Comparison of ENCODE assay signal across 26 cellular contexts in genomic region chr9:114124138-114124537, GRCh38. TPM values are rescaled to one million over a fixed set of nuclear protein-coding genes. Genes with fewer than 3 reads are reported as not detected.
A peak's percentile ranks its signal among the peaks of the same experiment; 100 is the strongest.
DNase-seq lines count a peak whose midpoint lies in the region; ATAC-seq, FAIRE-seq and TF ChIP-seq lines count a peak whose summit lies in the region.
"Had no signal": no experiment of that assay in that cellular context is flagged by ENCODE, and none has a peak within 500 bp of the region (broad histone marks: within the 10 kb centered on the region; RNA-seq: fewer than 3 reads in every experiment).

No MANE protein-coding gene starts in this region.

- no peak overlapping the region for H3K14ac ChIP-seq in neuronal stem cell (ENCODE audit: low read length)

- peak overlapping the region; percentile 43 for H3K27ac Mint-ChIP-seq in CD8-positive, alpha-beta T cell
- H3K27ac Mint-ChIP-seq: H9 had no signal

- H3K27me3 ChIP-seq in CD8-positive, alpha-beta T cell (ENCODE audit: insufficient read depth, low read length): no peaks in the 10 kb centered on the region
- peaks cover 0 to 21% (median 0%) of the 10 kb centered on the region in 3 experiments for H3K27me3 ChIP-seq in neuronal stem cell (ENCODE audit: control insufficient read depth in 3 of 3, insufficient read depth in 3 of 3, low read depth in 1 of 3, low read length in 3 of 3)

- no peak for ATAC-seq in CD8-positive, alpha-beta T cell
- no peak for ATAC-seq in GM18907 (IDR thresholded peaks at IDR 0.05; ENCODE audit: unreplicated experiment)
- ATAC-seq: A549, Panc1 had no signal

- H3K9me3 ChIP-seq in CD8-positive, alpha-beta T cell (ENCODE audit: low read length): no peaks in the 10 kb centered on the region
- no peaks in the 10 kb centered on the region for H3K9me3 ChIP-seq in HEK293 (ENCODE audit: control insufficient read depth, insufficient read depth, low read depth, low read length)
- peaks cover 0 to 8% of the 10 kb centered on the region in 2 donors for H3K9me3 ChIP-seq in kidney (ENCODE audit: control insufficient read depth in 1 of 2, low read length in 2 of 2)
- H3K9me3 ChIP-seq in neuronal stem cell (replicated peaks in 1 of 2; ENCODE audit: control insufficient read depth in 2 of 2, insufficient read depth in 1 of 2, low read depth in 1 of 2, low read length in 2 of 2): peaks cover 0 to 3% of the 10 kb centered on the region in 2 donors
- H3K9me3 ChIP-seq: BE2C, SJCRH30 had no signal

- H3K4me1 Mint-ChIP-seq in CD8-positive, alpha-beta T cell (ENCODE audit: low read depth): no peaks in the 10 kb centered on the region

- H3K4me3 ChIP-seq in CD8-positive, alpha-beta T cell (ENCODE audit: low read depth, low read length): no peak overlapping the region
- no peak overlapping the region for H3K4me3 ChIP-seq in HEK293 (ENCODE audit: low read depth, low read length)
- no peak overlapping the region for H3K4me3 ChIP-seq in kidney (ENCODE audit: low read length in 2 of 2)
- no peak overlapping the region for H3K4me3 ChIP-seq in neuronal stem cell (ENCODE audit: low read length in 2 of 2)
- H3K4me3 ChIP-seq: A549, GM23248, SJCRH30 had no signal

- H3K4me2 ChIP-seq in neuronal stem cell (ENCODE audit: insufficient read depth, low read length, poor library complexity, severe bottlenecking): no peak overlapping the region
- H3K4me2 ChIP-seq: A549 had no signal

- no peak for TF ChIP-seq CTCF in CD8-positive, alpha-beta T cell (IDR thresholded peaks at IDR 0.05)
- TF ChIP-seq CTCF in HEK293 (tag by site-specific recombination; IDR thresholded peaks at IDR 0.05) (no peak), kidney (IDR thresholded peaks at IDR 0.05; ENCODE audit: borderline replicate concordance, extremely low read depth, insufficient read depth) (no peak)

- no peak overlapping the region for H4K8ac ChIP-seq in neuronal stem cell (ENCODE audit: low read depth, low read length)

- no peak overlapping the region for H2AK5ac ChIP-seq in neuronal stem cell (ENCODE audit: low read depth, low read length)

- intact Hi-C loops in CD8-positive, alpha-beta T cell (cut with DNase I, micrococcal nuclease): no loop called here
- intact Hi-C loops in kidney (cut with DNase I): no loop called here

- H3K23ac ChIP-seq in neuronal stem cell (ENCODE audit: low read depth, low read length, poor library complexity): no peak overlapping the region

- FAIRE-seq in kidney (lab: Jason Lieb, UNC): no peak
- FAIRE-seq: A549, GM12892 had no signal

- H3K9me3 Mint-ChIP-seq in CD8-positive, alpha-beta T cell: peaks cover 6% of the 10 kb centered on the region

- no peak overlapping the region for H3K4ac ChIP-seq in neuronal stem cell (ENCODE audit: low read length)

- no peak overlapping the region for H3K9ac ChIP-seq in kidney (ENCODE audit: low read length in 2 of 2)
- H3K9ac ChIP-seq in neuronal stem cell (ENCODE audit: low read depth, low read length, poor library complexity): peak overlapping the region; percentile 66
- H3K9ac ChIP-seq: GM23248 had no signal

- H3K18ac ChIP-seq in neuronal stem cell (ENCODE audit: low read length): peak overlapping the region; percentile 15

- no peak overlapping the region for H2BK120ac ChIP-seq in neuronal stem cell (ENCODE audit: low read depth, low read length)

- H3K4me1 ChIP-seq in CD8-positive, alpha-beta T cell (ENCODE audit: insufficient read depth, low read length): no peaks in the 10 kb centered on the region
- H3K4me1 ChIP-seq in HEK293 (ENCODE audit: control insufficient read depth, insufficient read depth, low read length): no peaks in the 10 kb centered on the region
- H3K4me1 ChIP-seq in kidney (ENCODE audit: control insufficient read depth in 1 of 2, insufficient read depth in 1 of 2, low read depth in 1 of 2, low read length in 2 of 2): no peaks in the 10 kb centered on the region
- H3K4me1 ChIP-seq in neuronal stem cell (ENCODE audit: control insufficient read depth in 2 of 2, insufficient read depth in 1 of 2, low read depth in 1 of 2, low read length in 2 of 2): peaks cover 0 to 6% of the 10 kb centered on the region in 2 donors
- H3K4me1 ChIP-seq: BE2C, SJCRH30 had no signal

- H2BK15ac ChIP-seq in neuronal stem cell (ENCODE audit: low read length): no peak overlapping the region

- no peak overlapping the region for H3K27ac ChIP-seq in CD8-positive, alpha-beta T cell (ENCODE audit: low read depth, low read length)
- H3K27ac ChIP-seq in HEK293 (ENCODE audit: extremely low read depth, low read depth, low read length) (no peak overlapping the region), kidney (ENCODE audit: low read depth in 2 of 2, low read length in 2 of 2) (no peak overlapping the region), neuronal stem cell (replicated peaks; ENCODE audit: low read length) (no peak overlapping the region)
- H3K27ac ChIP-seq: A549, GM23248, HL-60, SJCRH30 had no signal

- no peak overlapping the region for H3K4me3 Mint-ChIP-seq in CD8-positive, alpha-beta T cell
- H3K4me3 Mint-ChIP-seq: H9 had no signal

- H3K79me1 ChIP-seq in neuronal stem cell (ENCODE audit: low read depth, low read length): no peaks in the 10 kb centered on the region

- H4K91ac ChIP-seq in neuronal stem cell (ENCODE audit: low read depth, low read length, poor library complexity): no peak overlapping the region

- H3K27me3 Mint-ChIP-seq in CD8-positive, alpha-beta T cell (ENCODE audit: low read depth): peaks cover 13% of the 10 kb centered on the region

- POLR2A ChIA-PET in CD8-positive, alpha-beta T cell (lab: Charles Lee): no interaction called here
- POLR2A ChIA-PET in HEK293 (lab: Yijun Ruan, JAX): no interaction called here

- no peak for DNase-seq in CD8-positive, alpha-beta T cell
- DNase-seq in kidney: peak; percentile 21
- no peak for DNase-seq in neuronal stem cell (ENCODE audit: low spot score)
- DNase-seq in NCI-H2029 treated with DMSO at 0.1 percent for 48 hours (lab: John Stamatoyannopoulos, UW): no peak
- no peak for DNase-seq in hepatic stellate cell (ENCODE audit: low spot score)
- DNase-seq in DMS114 treated with DMSO at 0.1 percent for 48 hours (lab: John Stamatoyannopoulos, UW; ENCODE audit: unreplicated experiment): no peak
- DNase-seq: BE2C, DMS 273 treated with DMSO at 0.1 percent for 48 hours, GM23248, H9, KBM-7, MM.1S, NCI-H1048, NCI-H1417 treated with DMSO at 0.1 percent for 48 hours, NCI-H187 treated with DMSO at 0.1 percent for 48 hours, NCI-H226, NCI-H510A treated with DMSO at 0.1 percent for 48 hours, NCI-H748 treated with DMSO at 0.1 percent for 48 hours, SJCRH30 had no signal

- CTCF ChIA-PET in CD8-positive, alpha-beta T cell (lab: Charles Lee): no interaction called here
- CTCF ChIA-PET in HEK293 (lab: Yijun Ruan, JAX): interaction anchor here (1.0 kb wide), 1 partner anchor 167 kb away, joined by 4 read pairs; no protein-coding TSS in a partner anchor

- no peak overlapping the region for H2AFZ ChIP-seq in neuronal stem cell (ENCODE audit: low read length)
- H2AFZ ChIP-seq: GM23248 had no signal

- H3K36me3 Mint-ChIP-seq in CD8-positive, alpha-beta T cell: no peaks in the 10 kb centered on the region

- no peaks in the 10 kb centered on the region for H3K36me3 ChIP-seq in CD8-positive, alpha-beta T cell (ENCODE audit: insufficient read depth, low read length)
- H3K36me3 ChIP-seq in HEK293 (ENCODE audit: control insufficient read depth in 2 of 2, insufficient read depth in 1 of 2, low read length in 2 of 2) (no peaks in the 10 kb centered on the region), kidney (ENCODE audit: control insufficient read depth in 1 of 2, insufficient read depth in 2 of 2, low read length in 2 of 2) (no peaks in the 10 kb centered on the region), neuronal stem cell (replicated peaks in 1 of 2; ENCODE audit: control insufficient read depth in 2 of 2, insufficient read depth in 2 of 2, low read length in 2 of 2) (no peaks in the 10 kb centered on the region)
- H3K36me3 ChIP-seq: BE2C, SJCRH30 had no signal

- WGBS in neuronal stem cell (ENCODE audit: extremely low coverage in 2 of 2, insufficient read length in 2 of 2, insufficient replicate concordance in 1 of 2), 2 donors: no CpG with 5 or more reads among the region's 1 CpG

- no peak overlapping the region for H2BK12ac ChIP-seq in neuronal stem cell (ENCODE audit: low read length)

- H2BK5ac ChIP-seq in neuronal stem cell (ENCODE audit: low read length): no peak overlapping the region

TF ChIP-seq in HEK293, 187 proteins besides CTCF, POLR2A, EP300 and RAD21:
- TF ChIP-seq ZNF398 (tag by site-specific recombination; IDR thresholded peaks at IDR 0.05) (0 out of 2 replicates have a peak, but pooled peaks have one; percentile 23), ZNF214 (tag by site-specific recombination; IDR thresholded peaks at IDR 0.05; ENCODE audit: borderline replicate concordance) (no peak)

RNA-seq across cellular contexts. Expression of gene KIF12, which starts 25.0 kb away (rescaled TPM):
- total RNA-seq in CD8-positive, alpha-beta T cell: not detected
- 202 TPM for total RNA-seq in kidney
- 155 TPM for polyA plus RNA-seq in kidney (ENCODE audit: insufficient read depth, low read depth, low replicate concordance)
- 0.18 TPM for polyA plus RNA-seq in neuronal stem cell (2013, experiment 1 of 2)
- 0.22 TPM for polyA plus RNA-seq in neuronal stem cell (2013, experiment 2 of 2)
- total RNA-seq: GM23248, SJCRH30 had no signal
- polyA plus RNA-seq: GM23248 had no signal

RNA-seq across cellular contexts. Expression of gene COL27A1, which starts 31.2 kb away (rescaled TPM):
- under 1 TPM; 0.35 to 0.36 TPM for total RNA-seq in CD8-positive, alpha-beta T cell
- 45.6 TPM for total RNA-seq in kidney
- 13.6 TPM for polyA plus RNA-seq in kidney (ENCODE audit: insufficient read depth, low read depth, low replicate concordance)
- 11.1 TPM for polyA plus RNA-seq in neuronal stem cell (2013, experiment 1 of 2)
- polyA plus RNA-seq in neuronal stem cell (2013, experiment 2 of 2): 11.1 TPM

RNA-seq across cellular contexts. Expression of gene AMBP, which starts 46.0 kb away (rescaled TPM):
- total RNA-seq in CD8-positive, alpha-beta T cell: not detected
- 5.3 TPM for total RNA-seq in kidney
- polyA plus RNA-seq in kidney (ENCODE audit: insufficient read depth, low read depth, low replicate concordance): 43.5 TPM
- 0.06 TPM for polyA plus RNA-seq in neuronal stem cell (2013, experiment 1 of 2)
- 0.11 TPM for polyA plus RNA-seq in neuronal stem cell (2013, experiment 2 of 2)
- total RNA-seq: G401, GM23248 had no signal
- polyA plus RNA-seq: GM23248 had no signal

Comparison
In these comparisons a context has a peak if more than half of its experiments do, and no peak if none do; other contexts are left out.
1. RNA of gene KIF12, which starts 25.0 kb away (total RNA-seq): 202 TPM in kidney (single experiment); not detected in CD8-positive, alpha-beta T cell; every median in the first group is over 100 times any median in the second.
2. RNA of gene COL27A1, which starts 31.2 kb away (total RNA-seq): 45.6 TPM in kidney (single experiment); 0.35 to 0.36 TPM in CD8-positive, alpha-beta T cell; every median in the first group is over 10 times any median in the second.